1 cellular context compared by ENCODE assay signal in the genomic region with DNA sequence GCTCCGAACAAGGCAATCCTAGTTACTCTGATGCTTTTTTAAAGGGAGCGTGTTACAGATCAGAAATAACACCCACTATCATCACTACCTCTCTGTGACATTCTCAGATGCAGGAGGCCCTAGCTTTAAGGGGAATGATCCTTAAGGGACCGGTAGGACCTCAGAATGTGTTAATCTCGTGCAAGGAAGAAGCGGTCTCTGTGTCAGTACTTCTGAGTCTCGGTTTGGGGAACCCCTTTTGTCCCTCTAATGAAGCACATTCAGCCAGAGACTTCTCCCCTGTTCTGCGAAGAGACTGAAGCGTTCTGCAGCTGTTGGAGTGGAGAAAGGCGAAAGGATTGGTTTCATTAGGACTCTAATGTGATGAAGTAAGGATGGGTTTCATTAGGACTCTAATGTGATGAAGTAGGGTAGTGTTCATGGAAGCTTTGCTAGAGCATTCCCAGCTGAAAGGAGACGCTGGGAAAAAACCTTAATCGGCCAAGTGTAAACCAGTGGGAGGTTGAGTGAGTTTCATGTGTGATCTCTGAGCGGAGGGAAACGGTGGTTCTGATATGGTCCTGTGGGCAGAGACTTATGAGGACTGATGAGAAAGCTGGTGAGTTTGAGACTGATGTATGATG.
TF ChIP-seq lines count a peak whose summit lies in the region.

No MANE protein-coding gene starts in this region.

TF ChIP-seq in K562, 482 proteins besides CTCF, POLR2A, EP300 and RAD21 (continued from another document):
- TF ChIP-seq POLR2G (IDR thresholded peaks at IDR 0.05; ENCODE audit: low read depth, low read length) (no peak), ZNF445 (CRISPR knock-in tag; IDR thresholded peaks at IDR 0.05; ENCODE audit: low read depth) (no peak), ZNF644 (tag; IDR thresholded peaks at IDR 0.05; ENCODE audit: low read depth) (no peak), ZNF124 (CRISPR knock-in tag; IDR thresholded peaks at IDR 0.05) (no peak), ZNF347 (CRISPR knock-in tag; IDR thresholded peaks at IDR 0.05; ENCODE audit: low read depth) (no peak), NRF1 (conservative IDR thresholded peaks at IDR 0.05 in 1 of 2, IDR thresholded peaks at IDR 0.05 in 1 of 2) (no peak), SNRNP70 (optimal IDR thresholded peaks at IDR 0.05; ENCODE audit: low read depth, low read length) (no peak), HNRNPK (IDR thresholded peaks at IDR 0.05; ENCODE audit: low read depth, low read length, poor library complexity, severe bottlenecking) (no peak)
- TF ChIP-seq, protein P1, sequence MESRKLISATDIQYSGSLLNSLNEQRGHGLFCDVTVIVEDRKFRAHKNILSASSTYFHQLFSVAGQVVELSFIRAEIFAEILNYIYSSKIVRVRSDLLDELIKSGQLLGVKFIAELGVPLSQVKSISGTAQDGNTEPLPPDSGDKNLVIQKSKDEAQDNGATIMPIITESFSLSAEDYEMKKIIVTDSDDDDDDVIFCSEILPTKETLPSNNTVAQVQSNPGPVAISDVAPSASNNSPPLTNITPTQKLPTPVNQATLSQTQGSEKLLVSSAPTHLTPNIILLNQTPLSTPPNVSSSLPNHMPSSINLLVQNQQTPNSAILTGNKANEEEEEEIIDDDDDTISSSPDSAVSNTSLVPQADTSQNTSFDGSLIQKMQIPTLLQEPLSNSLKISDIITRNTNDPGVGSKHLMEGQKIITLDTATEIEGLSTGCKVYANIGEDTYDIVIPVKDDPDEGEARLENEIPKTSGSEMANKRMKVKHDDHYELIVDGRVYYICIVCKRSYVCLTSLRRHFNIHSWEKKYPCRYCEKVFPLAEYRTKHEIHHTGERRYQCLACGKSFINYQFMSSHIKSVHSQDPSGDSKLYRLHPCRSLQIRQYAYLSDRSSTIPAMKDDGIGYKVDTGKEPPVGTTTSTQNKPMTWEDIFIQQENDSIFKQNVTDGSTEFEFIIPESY (CRISPR knock-in tag; IDR thresholded peaks at IDR 0.05), result no peak
- TF ChIP-seq, protein P2, sequence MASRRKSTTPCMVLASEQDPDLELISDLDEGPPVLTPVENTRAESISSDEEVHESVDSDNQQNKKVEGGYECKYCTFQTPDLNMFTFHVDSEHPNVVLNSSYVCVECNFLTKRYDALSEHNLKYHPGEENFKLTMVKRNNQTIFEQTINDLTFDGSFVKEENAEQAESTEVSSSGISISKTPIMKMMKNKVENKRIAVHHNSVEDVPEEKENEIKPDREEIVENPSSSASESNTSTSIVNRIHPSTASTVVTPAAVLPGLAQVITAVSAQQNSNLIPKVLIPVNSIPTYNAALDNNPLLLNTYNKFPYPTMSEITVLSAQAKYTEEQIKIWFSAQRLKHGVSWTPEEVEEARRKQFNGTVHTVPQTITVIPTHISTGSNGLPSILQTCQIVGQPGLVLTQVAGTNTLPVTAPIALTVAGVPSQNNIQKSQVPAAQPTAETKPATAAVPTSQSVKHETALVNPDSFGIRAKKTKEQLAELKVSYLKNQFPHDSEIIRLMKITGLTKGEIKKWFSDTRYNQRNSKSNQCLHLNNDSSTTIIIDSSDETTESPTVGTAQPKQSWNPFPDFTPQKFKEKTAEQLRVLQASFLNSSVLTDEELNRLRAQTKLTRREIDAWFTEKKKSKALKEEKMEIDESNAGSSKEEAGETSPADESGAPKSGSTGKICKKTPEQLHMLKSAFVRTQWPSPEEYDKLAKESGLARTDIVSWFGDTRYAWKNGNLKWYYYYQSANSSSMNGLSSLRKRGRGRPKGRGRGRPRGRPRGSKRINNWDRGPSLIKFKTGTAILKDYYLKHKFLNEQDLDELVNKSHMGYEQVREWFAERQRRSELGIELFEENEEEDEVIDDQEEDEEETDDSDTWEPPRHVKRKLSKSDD (conservative IDR thresholded peaks at IDR 0.05; ENCODE audit: low read length), result no peak
- TF ChIP-seq, protein P3, sequence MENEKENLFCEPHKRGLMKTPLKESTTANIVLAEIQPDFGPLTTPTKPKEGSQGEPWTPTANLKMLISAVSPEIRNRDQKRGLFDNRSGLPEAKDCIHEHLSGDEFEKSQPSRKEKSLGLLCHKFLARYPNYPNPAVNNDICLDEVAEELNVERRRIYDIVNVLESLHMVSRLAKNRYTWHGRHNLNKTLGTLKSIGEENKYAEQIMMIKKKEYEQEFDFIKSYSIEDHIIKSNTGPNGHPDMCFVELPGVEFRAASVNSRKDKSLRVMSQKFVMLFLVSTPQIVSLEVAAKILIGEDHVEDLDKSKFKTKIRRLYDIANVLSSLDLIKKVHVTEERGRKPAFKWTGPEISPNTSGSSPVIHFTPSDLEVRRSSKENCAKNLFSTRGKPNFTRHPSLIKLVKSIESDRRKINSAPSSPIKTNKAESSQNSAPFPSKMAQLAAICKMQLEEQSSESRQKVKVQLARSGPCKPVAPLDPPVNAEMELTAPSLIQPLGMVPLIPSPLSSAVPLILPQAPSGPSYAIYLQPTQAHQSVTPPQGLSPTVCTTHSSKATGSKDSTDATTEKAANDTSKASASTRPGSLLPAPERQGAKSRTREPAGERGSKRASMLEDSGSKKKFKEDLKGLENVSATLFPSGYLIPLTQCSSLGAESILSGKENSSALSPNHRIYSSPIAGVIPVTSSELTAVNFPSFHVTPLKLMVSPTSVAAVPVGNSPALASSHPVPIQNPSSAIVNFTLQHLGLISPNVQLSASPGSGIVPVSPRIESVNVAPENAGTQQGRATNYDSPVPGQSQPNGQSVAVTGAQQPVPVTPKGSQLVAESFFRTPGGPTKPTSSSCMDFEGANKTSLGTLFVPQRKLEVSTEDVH (IDR thresholded peaks at IDR 0.05; ENCODE audit: low read depth, partially characterized antibody), result no peak
- TF ChIP-seq, protein P4, sequence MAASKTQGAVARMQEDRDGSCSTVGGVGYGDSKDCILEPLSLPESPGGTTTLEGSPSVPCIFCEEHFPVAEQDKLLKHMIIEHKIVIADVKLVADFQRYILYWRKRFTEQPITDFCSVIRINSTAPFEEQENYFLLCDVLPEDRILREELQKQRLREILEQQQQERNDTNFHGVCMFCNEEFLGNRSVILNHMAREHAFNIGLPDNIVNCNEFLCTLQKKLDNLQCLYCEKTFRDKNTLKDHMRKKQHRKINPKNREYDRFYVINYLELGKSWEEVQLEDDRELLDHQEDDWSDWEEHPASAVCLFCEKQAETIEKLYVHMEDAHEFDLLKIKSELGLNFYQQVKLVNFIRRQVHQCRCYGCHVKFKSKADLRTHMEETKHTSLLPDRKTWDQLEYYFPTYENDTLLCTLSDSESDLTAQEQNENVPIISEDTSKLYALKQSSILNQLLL (CRISPR knock-in tag; IDR thresholded peaks at IDR 0.05; ENCODE audit: borderline replicate concordance), result no peak
- TF ChIP-seq, protein P5, sequence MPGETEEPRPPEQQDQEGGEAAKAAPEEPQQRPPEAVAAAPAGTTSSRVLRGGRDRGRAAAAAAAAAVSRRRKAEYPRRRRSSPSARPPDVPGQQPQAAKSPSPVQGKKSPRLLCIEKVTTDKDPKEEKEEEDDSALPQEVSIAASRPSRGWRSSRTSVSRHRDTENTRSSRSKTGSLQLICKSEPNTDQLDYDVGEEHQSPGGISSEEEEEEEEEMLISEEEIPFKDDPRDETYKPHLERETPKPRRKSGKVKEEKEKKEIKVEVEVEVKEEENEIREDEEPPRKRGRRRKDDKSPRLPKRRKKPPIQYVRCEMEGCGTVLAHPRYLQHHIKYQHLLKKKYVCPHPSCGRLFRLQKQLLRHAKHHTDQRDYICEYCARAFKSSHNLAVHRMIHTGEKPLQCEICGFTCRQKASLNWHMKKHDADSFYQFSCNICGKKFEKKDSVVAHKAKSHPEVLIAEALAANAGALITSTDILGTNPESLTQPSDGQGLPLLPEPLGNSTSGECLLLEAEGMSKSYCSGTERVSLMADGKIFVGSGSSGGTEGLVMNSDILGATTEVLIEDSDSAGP (CRISPR knock-in tag; IDR thresholded peaks at IDR 0.05), result peak; percentile 69; the same call in 1 of the 2 replicates
- TF ChIP-seq, protein P6, sequence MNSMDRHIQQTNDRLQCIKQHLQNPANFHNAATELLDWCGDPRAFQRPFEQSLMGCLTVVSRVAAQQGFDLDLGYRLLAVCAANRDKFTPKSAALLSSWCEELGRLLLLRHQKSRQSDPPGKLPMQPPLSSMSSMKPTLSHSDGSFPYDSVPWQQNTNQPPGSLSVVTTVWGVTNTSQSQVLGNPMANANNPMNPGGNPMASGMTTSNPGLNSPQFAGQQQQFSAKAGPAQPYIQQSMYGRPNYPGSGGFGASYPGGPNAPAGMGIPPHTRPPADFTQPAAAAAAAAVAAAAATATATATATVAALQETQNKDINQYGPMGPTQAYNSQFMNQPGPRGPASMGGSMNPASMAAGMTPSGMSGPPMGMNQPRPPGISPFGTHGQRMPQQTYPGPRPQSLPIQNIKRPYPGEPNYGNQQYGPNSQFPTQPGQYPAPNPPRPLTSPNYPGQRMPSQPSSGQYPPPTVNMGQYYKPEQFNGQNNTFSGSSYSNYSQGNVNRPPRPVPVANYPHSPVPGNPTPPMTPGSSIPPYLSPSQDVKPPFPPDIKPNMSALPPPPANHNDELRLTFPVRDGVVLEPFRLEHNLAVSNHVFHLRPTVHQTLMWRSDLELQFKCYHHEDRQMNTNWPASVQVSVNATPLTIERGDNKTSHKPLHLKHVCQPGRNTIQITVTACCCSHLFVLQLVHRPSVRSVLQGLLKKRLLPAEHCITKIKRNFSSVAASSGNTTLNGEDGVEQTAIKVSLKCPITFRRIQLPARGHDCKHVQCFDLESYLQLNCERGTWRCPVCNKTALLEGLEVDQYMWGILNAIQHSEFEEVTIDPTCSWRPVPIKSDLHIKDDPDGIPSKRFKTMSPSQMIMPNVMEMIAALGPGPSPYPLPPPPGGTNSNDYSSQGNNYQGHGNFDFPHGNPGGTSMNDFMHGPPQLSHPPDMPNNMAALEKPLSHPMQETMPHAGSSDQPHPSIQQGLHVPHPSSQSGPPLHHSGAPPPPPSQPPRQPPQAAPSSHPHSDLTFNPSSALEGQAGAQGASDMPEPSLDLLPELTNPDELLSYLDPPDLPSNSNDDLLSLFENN (IDR thresholded peaks at IDR 0.05; ENCODE audit: low read depth in 2 of 2, low read length in 2 of 2), result no peak
- TF ChIP-seq, protein P7, sequence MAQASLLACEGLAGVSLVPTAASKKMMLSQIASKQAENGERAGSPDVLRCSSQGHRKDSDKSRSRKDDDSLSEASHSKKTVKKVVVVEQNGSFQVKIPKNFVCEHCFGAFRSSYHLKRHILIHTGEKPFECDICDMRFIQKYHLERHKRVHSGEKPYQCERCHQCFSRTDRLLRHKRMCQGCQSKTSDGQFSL (CRISPR knock-in tag; IDR thresholded peaks at IDR 0.05), result 0 out of 2 replicates have a peak, but pooled peaks have one; percentile 3
- TF ChIP-seq, protein P7 (tag; IDR thresholded peaks at IDR 0.05), result no peak
